ENCODE assay signal across 22 cellular contexts in genomic region chr6:3296537-3297453, GRCh38. TPM values are rescaled to one million over a fixed set of nuclear protein-coding genes. Genes with fewer than 3 reads are reported as not detected.
DNase-seq lines count a peak whose midpoint lies in the region; ATAC-seq and TF ChIP-seq lines count a peak whose summit lies in the region.
"Had no signal": no experiment of that assay in that cellular context is flagged by ENCODE, and none has a peak within 500 bp of the region (broad histone marks: within the 10 kb centered on the region; RNA-seq: fewer than 3 reads in every experiment).

No MANE protein-coding gene starts in this region.

- no peak for TF ChIP-seq POLR2A in suprapubic skin (IDR thresholded peaks at IDR 0.05)

- peak overlapping the region; percentile 29; the same call in 1 of the 2 replicates for H3K27ac Mint-ChIP-seq in WTC11
- H3K27ac Mint-ChIP-seq: activated CD4-positive, alpha-beta T cell treated with anti-CD3 and anti-CD28 coated beads, Interleukin-2, amount 10 ng/mL, durations not matched to agents 7 days and 5 days; progenitor cell of endocrine pancreas had no signal

- H3K4me1 Mint-ChIP-seq in WTC11 = peaks cover 6% of the 10 kb centered on the region
- H3K4me1 Mint-ChIP-seq: activated CD4-positive, alpha-beta T cell treated with anti-CD3 and anti-CD28 coated beads, Interleukin-2, amount 10 ng/mL, durations not matched to agents 7 days and 5 days had no signal

- no peak overlapping the region for H3K27ac ChIP-seq in suprapubic skin
- H3K27ac ChIP-seq: BLaER1, colonic mucosa, hepatocyte, skin epidermis, stomach had no signal

- peaks cover 21% of the 10 kb centered on the region; the same call in 1 of the 2 replicates for H3K36me3 Mint-ChIP-seq in WTC11
- H3K36me3 Mint-ChIP-seq: naive thymus-derived CD8-positive, alpha-beta T cell had no signal

- H3K9me3 ChIP-seq in suprapubic skin = no peaks in the 10 kb centered on the region
- H3K9me3 ChIP-seq: BLaER1, colonic mucosa, stomach had no signal

- 89% methylated on average over 20 of the region's 20 CpGs for WGBS in suprapubic skin

- TF ChIP-seq CTCF in WTC11 (IDR thresholded peaks at IDR 0.05) (no peak), fibroblast of villous mesenchyme (IDR thresholded peaks at IDR 0.05; ENCODE audit: insufficient read depth, low read depth, low read length) (no peak), suprapubic skin (IDR thresholded peaks at IDR 0.05) (no peak)

- no peak for TF ChIP-seq EP300 in suprapubic skin (IDR thresholded peaks at IDR 0.05)

- POLR2A ChIA-PET in WTC11 (lab: Charles Lee) = interaction anchor here (0.9 kb wide), 1 partner anchor 24 kb away, joined by 3 read pairs; no protein-coding TSS in a partner anchor

- CTCF ChIA-PET in WTC11 (lab: Charles Lee) = interaction anchor here (0.6 to 2.0 kb wide), 6 partner anchors 11 to 328 kb away, joined by 3 to 9 read pairs (median 4); no protein-coding TSS in a partner anchor

- no peak overlapping the region for H3K4me3 Mint-ChIP-seq in WTC11
- H3K4me3 Mint-ChIP-seq: activated CD4-positive, alpha-beta T cell treated with anti-CD3 and anti-CD28 coated beads, Interleukin-2, amount 10 ng/mL, durations not matched to agents 7 days and 5 days; naive thymus-derived CD8-positive, alpha-beta T cell had no signal

- no peaks in the 10 kb centered on the region for H3K27me3 ChIP-seq in suprapubic skin
- H3K27me3 ChIP-seq: BLaER1, colonic mucosa, hepatocyte had no signal

- peak; percentile 52 for DNase-seq in NCI-H82 (lab: John Stamatoyannopoulos, UW)
- no peak for DNase-seq in NCI-H82 treated with DMSO at 0.1 percent for 48 hours (lab: John Stamatoyannopoulos, UW; ENCODE audit: unreplicated experiment)
- no peak for DNase-seq in WTC11 (ENCODE audit: low spot score)
- DNase-seq in fibroblast of villous mesenchyme (ENCODE audit: low read depth) = peak; percentile 56
- DNase-seq in suprapubic skin (ENCODE audit: low spot score in 2 of 2) = peak; percentile 26 to 43
- DNase-seq in activated CD4-positive, alpha-beta T cell treated with anti-CD3 and anti-CD28 coated beads, Interleukin-2, amount 50 U/mL, for 1 hour = no peak
- no peak for DNase-seq in activated CD4-positive, CD25-positive, alpha-beta regulatory T cell treated with anti-CD3 and anti-CD28 coated beads, Interleukin-2, amount 50 U/mL, for 72 hours
- DNase-seq in GDM1 (lab: John Stamatoyannopoulos, UW) = no peak
- DNase-seq: activated CD4-positive, alpha-beta T cell treated with anti-CD3 and anti-CD28 coated beads, Interleukin-2, amount 10 ng/mL, durations not matched to agents 7 days and 5 days; activated CD8-positive, alpha-beta memory T cell treated with anti-CD3 and anti-CD28 coated beads, Interleukin-2, amount 50 U/mL, for 48 hours; Calu3; colonic mucosa; GOT3; Kasumi-1; naive thymus-derived CD8-positive, alpha-beta T cell; NCI-H2171; stimulated activated CD4-positive, alpha-beta T cell treated with anti-CD3 and anti-CD28 coated beads, Interleukin-4, amount 100 ng/mL, for 1 hour; stomach had no signal

- no peaks in the 10 kb centered on the region for H3K27me3 Mint-ChIP-seq in WTC11 (ENCODE audit: low read depth)
- H3K27me3 Mint-ChIP-seq: activated CD4-positive, alpha-beta T cell treated with anti-CD3 and anti-CD28 coated beads, Interleukin-2, amount 10 ng/mL, durations not matched to agents 7 days and 5 days; progenitor cell of endocrine pancreas had no signal

- ATAC-seq in WTC11 = no peak
- ATAC-seq: naive thymus-derived CD8-positive, alpha-beta T cell had no signal

- H3K4me3 ChIP-seq in fibroblast of villous mesenchyme (ENCODE audit: low read depth, low read length) (no peak overlapping the region), suprapubic skin (no peak overlapping the region)
- H3K4me3 ChIP-seq: BLaER1, colonic mucosa, hepatocyte, skin epidermis, stomach had no signal

- H3K4me1 ChIP-seq in suprapubic skin = no peaks in the 10 kb centered on the region
- H3K4me1 ChIP-seq: colonic mucosa had no signal

- H3K9me3 Mint-ChIP-seq in WTC11 = no peaks in the 10 kb centered on the region
- H3K9me3 Mint-ChIP-seq: activated CD4-positive, alpha-beta T cell treated with anti-CD3 and anti-CD28 coated beads, Interleukin-2, amount 10 ng/mL, durations not matched to agents 7 days and 5 days; naive thymus-derived CD8-positive, alpha-beta T cell had no signal

- H3K36me3 ChIP-seq in suprapubic skin = peaks cover 28% of the 10 kb centered on the region
- H3K36me3 ChIP-seq: BLaER1, colonic mucosa had no signal

TF ChIP-seq in WTC11, 78 proteins besides CTCF, POLR2A, EP300 and RAD21:
- TF ChIP-seq PRDM15 (CRISPR knock-in tag; IDR thresholded peaks at IDR 0.05) = no peak
- no peak for TF ChIP-seq SOX15 (CRISPR knock-in tag; IDR thresholded peaks at IDR 0.05)
- TF ChIP-seq AFF4 (CRISPR knock-in tag; IDR thresholded peaks at IDR 0.05; ENCODE audit: borderline replicate concordance) = no peak
- TF ChIP-seq GRHL2 (CRISPR knock-in tag; IDR thresholded peaks at IDR 0.05; ENCODE audit: insufficient replicate concordance, severe bottlenecking) = no peak
- no peak for TF ChIP-seq TCF7 (CRISPR knock-in tag; IDR thresholded peaks at IDR 0.05; ENCODE audit: low read depth)

RNA-seq across cellular contexts. Expression of gene PSMG4, which starts 38.0 kb away (rescaled TPM):
- 30.2 to 38.2 TPM (median 32.5 TPM) in 3 replicates for total RNA-seq in WTC11 (2021)
- total RNA-seq in fibroblast of villous mesenchyme = 19.9 and 29.0 TPM in 2 replicates
- 10 to 100 TPM; 11.4 to 32.6 (median 21.1) TPM for total RNA-seq in suprapubic skin

Comparison
In these comparisons a context has a peak if more than half of its experiments do, and no peak if none do; other contexts are left out.
1. DNase-seq: peak in NCI-H82 (single experiment), fibroblast of villous mesenchyme (single experiment) and suprapubic skin (2 of 2); none in NCI-H82 treated with DMSO at 0.1 percent for 48 hours (single experiment), WTC11 (single experiment), activated CD4-positive, alpha-beta T cell treated with anti-CD3 and anti-CD28 coated beads, Interleukin-2, amount 50 U/mL, for 1 hour (single experiment), activated CD4-positive, CD25-positive, alpha-beta regulatory T cell treated with anti-CD3 and anti-CD28 coated beads, Interleukin-2, amount 50 U/mL, for 72 hours (single experiment) and GDM1 (single experiment).